Comparison of ENCODE assay signal across 23 cellular contexts in genomic region chr21:44484498-44485253, GRCh38. TPM values are rescaled to one million over a fixed set of nuclear protein-coding genes. Genes with fewer than 3 reads are reported as not detected.
DNase-seq lines count a peak whose midpoint lies in the region; ATAC-seq and TF ChIP-seq lines count a peak whose summit lies in the region.
"Had no signal": no experiment of that assay in that cellular context is flagged by ENCODE, and none has a peak within 500 bp of the region (broad histone marks: within the 10 kb centered on the region; RNA-seq: fewer than 3 reads in every experiment).

No MANE protein-coding gene starts in this region.

- peak overlapping the region; percentile 28 for H3K27ac Mint-ChIP-seq in activated naive CD8-positive, alpha-beta T cell
- H3K27ac Mint-ChIP-seq in activated naive CD8-positive, alpha-beta T cell treated with anti-CD3 and anti-CD28 coated beads, Interleukin-2, amount 50 U/mL, for 24 hours, result no peak overlapping the region
- no peak overlapping the region for H3K27ac Mint-ChIP-seq in stimulated activated memory B cell treated with anti-CD40 and anti-IgM and Interleukin-4, amounts not matched to agents 10 μg/mL and 1 μg/mL and 100 μg/mL, for 72 hours

- no peaks in the 10 kb centered on the region for H3K27me3 ChIP-seq in WERI-Rb-1 (ENCODE audit: insufficient read depth, low read depth, severe bottlenecking)
- no peaks in the 10 kb centered on the region for H3K27me3 ChIP-seq in right lobe of liver
- no peaks in the 10 kb centered on the region for H3K27me3 ChIP-seq in ovary
- no peaks in the 10 kb centered on the region for H3K27me3 ChIP-seq in vagina

- 65% methylated on average over 15 of the region's 43 CpGs for WGBS in right lobe of liver (ENCODE audit: insufficient coverage, low coverage, low lambda C conversion rate, missing lambda C conversion rate)
- 83 to 86% (median 84%) methylated on average over 39 to 41 of the region's 43 CpGs for WGBS in ovary, 3 donors

- no peaks in the 10 kb centered on the region for H3K36me3 Mint-ChIP-seq in activated naive CD8-positive, alpha-beta T cell
- no peaks in the 10 kb centered on the region for H3K36me3 Mint-ChIP-seq in activated naive CD8-positive, alpha-beta T cell treated with anti-CD3 and anti-CD28 coated beads, Interleukin-2, amount 50 U/mL, for 24 hours (ENCODE audit: low read depth)
- H3K36me3 Mint-ChIP-seq in stimulated activated memory B cell treated with anti-CD40 and anti-IgM and Interleukin-4, amounts not matched to agents 10 μg/mL and 1 μg/mL and 100 μg/mL, for 72 hours, result no peaks in the 10 kb centered on the region

- H3K9me3 ChIP-seq in WERI-Rb-1 (ENCODE audit: severe bottlenecking) (peaks cover 15% of the 10 kb centered on the region), right lobe of liver (no peaks in the 10 kb centered on the region), ovary (peaks cover 0 to 6% of the 10 kb centered on the region in 2 donors), vagina (no peaks in the 10 kb centered on the region)
- H3K9me3 ChIP-seq: HAP-1, thoracic aorta had no signal

- no peak for TF ChIP-seq CTCF in WERI-Rb-1 (IDR thresholded peaks at IDR 0.05; ENCODE audit: low read depth, low read length)
- no peak for TF ChIP-seq CTCF in right lobe of liver (IDR thresholded peaks at IDR 0.05)
- no peak for TF ChIP-seq CTCF in ovary (IDR thresholded peaks at IDR 0.05)
- TF ChIP-seq CTCF in vagina (IDR thresholded peaks at IDR 0.05), result no peak

- H3K4me3 Mint-ChIP-seq in activated naive CD8-positive, alpha-beta T cell, result peak overlapping the region; percentile 82
- no peak overlapping the region for H3K4me3 Mint-ChIP-seq in activated naive CD8-positive, alpha-beta T cell treated with anti-CD3 and anti-CD28 coated beads, Interleukin-2, amount 50 U/mL, for 24 hours
- no peak overlapping the region for H3K4me3 Mint-ChIP-seq in stimulated activated memory B cell treated with anti-CD40 and anti-IgM and Interleukin-4, amounts not matched to agents 10 μg/mL and 1 μg/mL and 100 μg/mL, for 72 hours

- peaks cover 0 to 8% (median 3%) of the 10 kb centered on the region in 4 donors for H3K4me1 ChIP-seq in right lobe of liver
- no peaks in the 10 kb centered on the region for H3K4me1 ChIP-seq in ovary (ENCODE audit: insufficient read depth)
- H3K4me1 ChIP-seq in vagina, result no peaks in the 10 kb centered on the region
- H3K4me1 ChIP-seq: breast epithelium, HAP-1 had no signal

- TF ChIP-seq EP300 in ovary (IDR thresholded peaks at IDR 0.05), result no peak

- DNase-seq in activated naive CD8-positive, alpha-beta T cell treated with anti-CD3 and anti-CD28 coated beads, Interleukin-2, amount 50 U/mL, for 24 hours, result no peak
- DNase-seq in WERI-Rb-1 (no peak), right lobe of liver (peak in 1 of 3 donors; percentile 31), ovary (no peak), posterior vena cava (ENCODE audit: low spot score) (no peak), vagina (ENCODE audit: extremely low spot score in 2 of 2) (no peak)
- DNase-seq: C1 segment of cervical spinal cord, cortex of kidney, midbrain, NCI-H1105 treated with DMSO at 0.1 percent for 48 hours, NCI-H2107, NCI-H524, T1000 had no signal

- H3K27me3 Mint-ChIP-seq in activated naive CD8-positive, alpha-beta T cell, result peaks cover 2% of the 10 kb centered on the region
- H3K27me3 Mint-ChIP-seq in activated naive CD8-positive, alpha-beta T cell treated with anti-CD3 and anti-CD28 coated beads, Interleukin-2, amount 50 U/mL, for 24 hours, result no peaks in the 10 kb centered on the region
- peaks cover 52% of the 10 kb centered on the region for H3K27me3 Mint-ChIP-seq in stimulated activated memory B cell treated with anti-CD40 and anti-IgM and Interleukin-4, amounts not matched to agents 10 μg/mL and 1 μg/mL and 100 μg/mL, for 72 hours

- H3K27ac ChIP-seq in WERI-Rb-1 (peak overlapping the region; percentile 88; the same call in 1 of the 2 replicates), right lobe of liver (peak overlapping the region; percentile 87 to 93 (median 92)), ovary (no peak overlapping the region), vagina (no peak overlapping the region)
- H3K27ac ChIP-seq: breast epithelium, SK-N-MC, thoracic aorta had no signal

- H3K36me3 ChIP-seq in WERI-Rb-1 (no peaks in the 10 kb centered on the region), right lobe of liver (no peaks in the 10 kb centered on the region), ovary (no peaks in the 10 kb centered on the region), vagina (no peaks in the 10 kb centered on the region)
- H3K36me3 ChIP-seq: breast epithelium, HAP-1, thoracic aorta had no signal

- H3K4me1 Mint-ChIP-seq in activated naive CD8-positive, alpha-beta T cell (ENCODE audit: low read depth), result peaks cover 14% of the 10 kb centered on the region
- peaks cover 2% of the 10 kb centered on the region for H3K4me1 Mint-ChIP-seq in activated naive CD8-positive, alpha-beta T cell treated with anti-CD3 and anti-CD28 coated beads, Interleukin-2, amount 50 U/mL, for 24 hours
- H3K4me1 Mint-ChIP-seq in stimulated activated memory B cell treated with anti-CD40 and anti-IgM and Interleukin-4, amounts not matched to agents 10 μg/mL and 1 μg/mL and 100 μg/mL, for 72 hours, result no peaks in the 10 kb centered on the region

- no peaks in the 10 kb centered on the region for H3K9me3 Mint-ChIP-seq in activated naive CD8-positive, alpha-beta T cell (ENCODE audit: low read depth)
- no peaks in the 10 kb centered on the region for H3K9me3 Mint-ChIP-seq in activated naive CD8-positive, alpha-beta T cell treated with anti-CD3 and anti-CD28 coated beads, Interleukin-2, amount 50 U/mL, for 24 hours
- peaks cover 2% of the 10 kb centered on the region for H3K9me3 Mint-ChIP-seq in stimulated activated memory B cell treated with anti-CD40 and anti-IgM and Interleukin-4, amounts not matched to agents 10 μg/mL and 1 μg/mL and 100 μg/mL, for 72 hours

- no peak for ATAC-seq in activated naive CD8-positive, alpha-beta T cell treated with anti-CD3 and anti-CD28 coated beads, Interleukin-2, amount 50 U/mL, for 24 hours
- ATAC-seq in right lobe of liver, result peak in 3 of 4 donors; percentile 11 to 40 (median 32)
- ATAC-seq in stimulated activated memory B cell treated with anti-CD40 and anti-IgM and Interleukin-4, amounts not matched to agents 10 μg/mL and 1 μg/mL and 100 μg/mL, for 72 hours, result peak; percentile 39

- H3K4me3 ChIP-seq in WERI-Rb-1 (ENCODE audit: low read depth, low read length), result no peak overlapping the region
- peak overlapping the region in 2 of 3 donors; percentile 53 to 66 for H3K4me3 ChIP-seq in right lobe of liver
- H3K4me3 ChIP-seq in ovary, result no peak overlapping the region
- H3K4me3 ChIP-seq in vagina, result no peak overlapping the region
- H3K4me3 ChIP-seq: HAP-1, SK-N-MC, thoracic aorta had no signal

- TF ChIP-seq POLR2A in right lobe of liver (IDR thresholded peaks at IDR 0.05) (no peak), ovary (IDR thresholded peaks at IDR 0.05) (no peak), vagina (IDR thresholded peaks at IDR 0.05) (no peak)

- intact Hi-C loops in right lobe of liver (cut with DNase I), result no loop called here
- intact Hi-C loops in ovary (cut with DNase I), result no loop called here
- intact Hi-C loops in posterior vena cava (cut with DNase I), result no loop called here
- intact Hi-C loops in vagina (cut with DNase I), result no loop called here

RNA-seq across cellular contexts. Expression of gene LRRC3, which starts 29.4 kb away (rescaled TPM):
- total RNA-seq in right lobe of liver (10 to 100 TPM in 5 of 6 experiments, 1 to 10 TPM in 1; 7.5 to 19.3 (median 13.9) TPM), ovary (1 to 10 TPM; 3.4 to 6.8 (median 4.0) TPM), posterior vena cava (1 to 10 TPM; 1.5 to 1.8 TPM), vagina (2.5 TPM)
- 1 to 10 TPM; 2.4 to 3.9 TPM for polyA plus RNA-seq in ovary

RNA-seq across cellular contexts. Expression of gene KRTAP10-1, which starts 55.3 kb away (rescaled TPM):
- not detected for total RNA-seq in right lobe of liver
- total RNA-seq in ovary, result not detected
- not detected for polyA plus RNA-seq in ovary
- total RNA-seq in posterior vena cava, result not detected
- not detected for total RNA-seq in vagina
- total RNA-seq: breast epithelium, left colon, right cardiac atrium, RPMI7951, thoracic aorta had no signal
- polyA plus RNA-seq: adipose tissue, right cardiac atrium had no signal

Comparison
In these comparisons a context has a peak if more than half of its experiments do, and no peak if none do; other contexts are left out.
1. H3K27ac ChIP-seq: peak in WERI-Rb-1 (single experiment) and right lobe of liver (3 of 3); none in ovary (0 of 2) and vagina (single experiment).
2. H3K4me3 ChIP-seq: peak in right lobe of liver (2 of 3); none in WERI-Rb-1 (single experiment), ovary (single experiment) and vagina (0 of 2).